In the genomic region with DNA sequence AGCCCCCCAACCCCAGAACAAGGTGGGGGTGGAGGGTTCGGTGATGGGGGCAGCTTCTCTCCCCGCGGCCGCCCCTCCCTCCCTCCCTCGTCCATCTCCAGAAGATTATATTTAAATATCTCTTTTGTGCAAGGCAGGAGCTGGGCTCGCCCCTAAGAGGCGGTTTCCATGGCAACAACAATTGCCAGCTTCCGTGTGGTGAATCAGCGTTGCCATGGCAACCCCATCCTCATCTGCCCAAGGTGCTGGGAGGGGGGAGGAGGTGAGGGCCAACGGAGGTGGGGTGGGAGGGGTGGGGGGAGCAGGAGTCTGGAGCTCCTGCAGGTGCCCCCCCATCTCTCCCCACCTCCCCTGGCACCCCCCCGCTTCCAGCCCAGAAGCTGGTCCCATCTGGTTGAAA, we compare ENCODE assay signal across 8 cellular contexts. TPM values are rescaled to one million over a fixed set of nuclear protein-coding genes. Genes with fewer than 3 reads are reported as not detected.
DNase-seq lines count a peak whose midpoint lies in the region; ATAC-seq and TF ChIP-seq lines count a peak whose summit lies in the region.

No MANE protein-coding gene starts in this region.

- TF ChIP-seq CTCF in omental fat pad (IDR thresholded peaks at IDR 0.05) = no peak

- no peak overlapping the region for H3K27ac Mint-ChIP-seq in CD4-positive, alpha-beta memory T cell

- CTCF ChIA-PET in CD4-positive, alpha-beta memory T cell (lab: Charles Lee; ENCODE audit: partially characterized antibody) = no interaction called here

- intact Hi-C loops in CD4-positive, alpha-beta memory T cell (cut with micrococcal nuclease) = no loop called here
- intact Hi-C loops in left cardiac atrium (cut with DNase I) = no loop called here

- H3K27ac ChIP-seq in CD4-positive, alpha-beta memory T cell (ENCODE audit: low read depth, low read length) = no peak overlapping the region

- DNase-seq in CD4-positive, alpha-beta memory T cell = peak in 4 of 5 donors; percentile 30 to 73 (median 46)
- peak; percentile 62 for DNase-seq in LHCN-M2 (ENCODE audit: low read depth)
- peak; percentile 46 for DNase-seq in activated CD4-positive, alpha-beta T cell treated with anti-CD3 and anti-CD28 coated beads for 1 hour
- peak; percentile 34 to 58 for DNase-seq in erythroblast (lab: John Stamatoyannopoulos, UW)
- DNase-seq in stimulated activated CD8-positive, alpha-beta memory T cell treated with anti-CD3 and anti-CD28 coated beads, Interleukin-4, amount 100 ng/mL, for 24 hours (ENCODE audit: low read depth) = peak; percentile 38
- DNase-seq in left cardiac atrium = no peak
- DNase-seq in omental fat pad (ENCODE audit: low spot score) = no peak
- DNase-seq in left lobe of liver (ENCODE audit: low spot score) = no peak

- peaks cover 5 to 18% (median 12%) of the 10 kb centered on the region in 4 donors for H3K4me1 Mint-ChIP-seq in CD4-positive, alpha-beta memory T cell

- POLR2A ChIA-PET in CD4-positive, alpha-beta memory T cell (lab: Charles Lee; ENCODE audit: partially characterized antibody) = no interaction called here

- H3K36me3 ChIP-seq in CD4-positive, alpha-beta memory T cell (ENCODE audit: insufficient read depth, low read length) = no peaks in the 10 kb centered on the region

- peaks cover 0 to 4% (median 0%) of the 10 kb centered on the region in 8 donors for H3K9me3 Mint-ChIP-seq in CD4-positive, alpha-beta memory T cell

- H3K9me3 ChIP-seq in CD4-positive, alpha-beta memory T cell (ENCODE audit: control insufficient read depth in 1 of 2, low read length in 2 of 2) = no peaks in the 10 kb centered on the region

- peaks cover 28% of the 10 kb centered on the region in 2 donors for H3K27me3 Mint-ChIP-seq in CD4-positive, alpha-beta memory T cell

- H3K4me1 ChIP-seq in CD4-positive, alpha-beta memory T cell (ENCODE audit: insufficient read depth, low read length) = peaks cover 9% of the 10 kb centered on the region

- no peak overlapping the region for H3K4me3 Mint-ChIP-seq in CD4-positive, alpha-beta memory T cell

- peaks cover 0 to 3% of the 10 kb centered on the region in 2 donors for H3K36me3 Mint-ChIP-seq in CD4-positive, alpha-beta memory T cell

- no peak for TF ChIP-seq POLR2A in erythroblast (IDR thresholded peaks at IDR 0.05; ENCODE audit: low read length)

- H3K4me3 ChIP-seq in CD4-positive, alpha-beta memory T cell (ENCODE audit: low read length in 2 of 2) = no peak overlapping the region

- no peak for ATAC-seq in left cardiac atrium
- ATAC-seq in omental fat pad (ENCODE audit: low FRiP score) = no peak
- ATAC-seq in left lobe of liver = no peak

- peaks cover 15% of the 10 kb centered on the region for H3K27me3 ChIP-seq in CD4-positive, alpha-beta memory T cell (ENCODE audit: insufficient read depth, low read length)

RNA-seq across cellular contexts. Expression of gene CELF5, which starts 46.4 kb away (rescaled TPM):
- total RNA-seq in CD4-positive, alpha-beta memory T cell = under 1 TPM; 0.44 to 0.64 TPM
- under 1 TPM in 1 of 2 donors, not detected in 1; 0.32 TPM for polyA plus RNA-seq in CD4-positive, alpha-beta memory T cell
- total RNA-seq in LHCN-M2 (2014; rRNA removed) (not detected in 2 replicates), left cardiac atrium (under 1 TPM in 1 of 2 donors, not detected in 1; 0.16 TPM), omental fat pad (not detected), left lobe of liver (0.18 TPM)
- not detected for polyA plus RNA-seq in LHCN-M2 (2012)

Comparison
In these comparisons a context has a peak if more than half of its experiments do, and no peak if none do; other contexts are left out.
1. DNase-seq: peak in CD4-positive, alpha-beta memory T cell (4 of 5), LHCN-M2 (single experiment), activated CD4-positive, alpha-beta T cell treated with anti-CD3 and anti-CD28 coated beads for 1 hour (single experiment), erythroblast (2 of 2) and stimulated activated CD8-positive, alpha-beta memory T cell treated with anti-CD3 and anti-CD28 coated beads, Interleukin-4, amount 100 ng/mL, for 24 hours (single experiment); none in left cardiac atrium (single experiment), omental fat pad (single experiment) and left lobe of liver (single experiment).